ENCODE assay signal across 18 cellular contexts in genomic region chr13:27980280-27980998, GRCh38. TPM values are rescaled to one million over a fixed set of nuclear protein-coding genes. Genes with fewer than 3 reads are reported as not detected.
DNase-seq lines count a peak whose midpoint lies in the region; ATAC-seq lines count a peak whose summit lies in the region.
"Had no signal": no experiment of that assay in that cellular context is flagged by ENCODE, and none has a peak within 500 bp of the region (broad histone marks: within the 10 kb centered on the region; RNA-seq: fewer than 3 reads in every experiment).

No MANE protein-coding gene starts in this region.

- H3K27ac Mint-ChIP-seq in IgD-negative memory B cell = peak overlapping the region in 2 of 3 donors; percentile 73

- no peaks in the 10 kb centered on the region for H3K4me1 ChIP-seq in rectal smooth muscle tissue (ENCODE audit: control insufficient read depth, insufficient read depth, low read length)
- H3K4me1 ChIP-seq: BLaER1, HAP-1 had no signal

- H3K36me3 ChIP-seq in rectal smooth muscle tissue (ENCODE audit: control insufficient read depth, insufficient read depth, low read length) = no peaks in the 10 kb centered on the region
- H3K36me3 ChIP-seq: BLaER1, HAP-1, neutrophil had no signal

- no peak overlapping the region for H3K9ac ChIP-seq in rectal smooth muscle tissue (ENCODE audit: low read length)
- H3K9ac ChIP-seq: BLaER1 had no signal

- peaks cover 57% of the 10 kb centered on the region for H3K27me3 Mint-ChIP-seq in IgD-negative memory B cell

- H3K36me3 Mint-ChIP-seq in IgD-negative memory B cell = peaks cover 3% of the 10 kb centered on the region

- H3K4me3 ChIP-seq in rectal smooth muscle tissue (ENCODE audit: low read length) = peak overlapping the region; percentile 53
- H3K4me3 ChIP-seq: BLaER1, HAP-1, skin epidermis had no signal

- H3K4me1 Mint-ChIP-seq in IgD-negative memory B cell = peaks cover 14 to 24% (median 21%) of the 10 kb centered on the region in 3 donors

- ATAC-seq in HG03520 (IDR thresholded peaks at IDR 0.05; ENCODE audit: unreplicated experiment) = no peak

- H3K9me3 Mint-ChIP-seq in IgD-negative memory B cell = no peaks in the 10 kb centered on the region

- H3K27me3 ChIP-seq in rectal smooth muscle tissue (ENCODE audit: control insufficient read depth, insufficient read depth, low read length) = peaks cover 26% of the 10 kb centered on the region

- DNase-seq in ELF-1 (ENCODE audit: low read depth, low spot score) = peak; percentile 72
- peak; percentile 54 for DNase-seq in left kidney (ENCODE audit: low read depth, low spot score)
- no peak for DNase-seq in mesenteric fat pad (ENCODE audit: low spot score)
- DNase-seq in NCI-H2107 (lab: John Stamatoyannopoulos, UW) = no peak
- no peak for DNase-seq in medulla oblongata (ENCODE audit: extremely low spot score)
- DNase-seq: activated naive CD4-positive, alpha-beta T cell treated with Interleukin-2 at 50 U/mL for 16 hours; effector CD8-positive, alpha-beta T cell; NCI-H1436 treated with DMSO at 0.1 percent for 48 hours; NCI-H524 treated with DMSO at 0.1 percent for 48 hours had no signal

- H3K27ac ChIP-seq in rectal smooth muscle tissue (ENCODE audit: low read depth, low read length) = no peak overlapping the region
- H3K27ac ChIP-seq: BLaER1, neutrophil, skin epidermis, VCaP had no signal

- H3K4me3 Mint-ChIP-seq in IgD-negative memory B cell = peak overlapping the region; percentile 61 to 91 (median 78)

RNA-seq across cellular contexts. Expression of gene URAD, which starts 8.1 kb away (rescaled TPM):
- polyA plus RNA-seq in IgD-negative memory B cell = not detected
- total RNA-seq in mesenteric fat pad = 1.7 TPM
- total RNA-seq: lower leg skin had no signal

RNA-seq across cellular contexts. Expression of gene CDX2, which starts 11.3 kb away (rescaled TPM):
- polyA plus RNA-seq in IgD-negative memory B cell = not detected
- total RNA-seq in mesenteric fat pad = 0.45 TPM
- total RNA-seq: lower leg skin had no signal

Comparison
In these comparisons a context has a peak if more than half of its experiments do, and no peak if none do; other contexts are left out.
1. DNase-seq: peak in ELF-1 (single experiment) and left kidney (single experiment); none in mesenteric fat pad (single experiment), NCI-H2107 (single experiment) and medulla oblongata (single experiment).